19 cellular contexts compared by ENCODE assay signal in genomic region chr6:111150577-111150976, GRCh38.
"Had no signal": no experiment of that assay in that cellular context is flagged by ENCODE, and none has a peak within 500 bp of the region (broad histone marks: within the 10 kb centered on the region; RNA-seq: fewer than 3 reads in every experiment).

No MANE protein-coding gene starts in this region.

- H3K36me3 ChIP-seq: ascending aorta, lower lobe of right lung, tibial nerve, uterus had no signal

- H3K9me3 ChIP-seq: ascending aorta, lower lobe of right lung, tibial nerve, uterus had no signal

- H3K4me3 ChIP-seq: ascending aorta, lower lobe of right lung, tibial nerve, uterus had no signal

- ATAC-seq: activated T-cell treated with anti-CD3 and anti-CD28 coated beads, Interleukin-2, amount 50 U/mL, for 4 hours; lower lobe of right lung; natural killer cell treated with Interleukin-12 subunit alpha and Interleukin-12 subunit beta and Interleukin-15 and Interleukin-18, amount 100 ng/mL, for 72 hours had no signal

- H3K4me1 ChIP-seq: ascending aorta, lower lobe of right lung, tibial nerve, uterus had no signal

- DNase-seq: activated CD4-positive, alpha-beta T cell treated with anti-CD3 and anti-CD28 coated beads, Interleukin-2, amount 50 U/mL, for 1 hour; activated CD4-positive, CD25-positive, alpha-beta regulatory T cell treated with anti-CD3 and anti-CD28 coated beads, Interleukin-2, amount 50 U/mL, for 72 hours; activated CD8-positive, alpha-beta memory T cell treated with anti-CD3 and anti-CD28 coated beads, Interleukin-2, amount 50 U/mL, for 4 hours; activated effector memory CD4-positive, alpha-beta T cell treated with Interleukin-2 at 50 U/mL for 16 hours; activated naive CD4-positive, alpha-beta T cell treated with anti-CD3 and anti-CD28 coated beads, Interleukin-2, amount 50 U/mL, for 16 hours; activated T-cell treated with anti-CD3 and anti-CD28 coated beads, Interleukin-2, amount 50 U/mL, for 4 hours; effector CD4-positive, alpha-beta T cell; hippocampal formation; islet precursor cell; lower lobe of right lung; nucleus accumbens; stimulated activated CD8-positive, alpha-beta memory T cell treated with anti-CD3 and anti-CD28 coated beads, Interleukin-4, amount 100 ng/mL, for 48 hours; stimulated activated naive CD4-positive, alpha-beta T cell; T-helper 2 cell; uterus had no signal

- H3K27ac ChIP-seq: ascending aorta, lower lobe of right lung, tibial nerve, uterus, VCaP had no signal

- H3K27me3 ChIP-seq: ascending aorta, tibial nerve, uterus had no signal
